28 cellular contexts compared by ENCODE assay signal in genomic region chr4:20487852-20488251, GRCh38.
DNase-seq lines count a peak whose midpoint lies in the region; ATAC-seq and TF ChIP-seq lines count a peak whose summit lies in the region.
"Had no signal": no experiment of that assay in that cellular context is flagged by ENCODE, and none has a peak within 500 bp of the region (broad histone marks: within the 10 kb centered on the region; RNA-seq: fewer than 3 reads in every experiment).

No MANE protein-coding gene starts in this region.

- H3K27ac Mint-ChIP-seq in effector memory CD8-positive, alpha-beta T cell = no peak overlapping the region
- H3K27ac Mint-ChIP-seq: activated CD4-positive, alpha-beta T cell treated with anti-CD3 and anti-CD28 coated beads for 36 hours had no signal

- no peak overlapping the region for H3K4me2 ChIP-seq in SK-N-SH
- H3K4me2 ChIP-seq: A549; BLaER1 treated with 17β-estradiol and CSF1 and Interleukin-3, amounts not matched to agents 10 nM and 100 nM had no signal

- POLR2A ChIA-PET in SK-N-SH (lab: Yijun Ruan, JAX) = no interaction called here

- no peak overlapping the region for H3K9ac ChIP-seq in SK-N-SH
- H3K9ac ChIP-seq: BLaER1 treated with 17β-estradiol and CSF1 and Interleukin-3, amounts not matched to agents 10 nM and 100 nM had no signal

- H3F3A ChIP-seq in SK-N-SH (replicated peaks; ENCODE audit: insufficient read depth) = peaks cover 18% of the 10 kb centered on the region

- intact Hi-C loops in left ventricle myocardium inferior (cut with micrococcal nuclease) = no loop called here
- intact Hi-C loops in lower lobe of right lung (cut with DNase I) = no loop called here

- H3K9me3 Mint-ChIP-seq in effector memory CD8-positive, alpha-beta T cell = peaks cover 0 to 6% of the 10 kb centered on the region in 2 donors

- H3K4me3 Mint-ChIP-seq in effector memory CD8-positive, alpha-beta T cell = no peak overlapping the region
- H3K4me3 Mint-ChIP-seq: activated CD4-positive, alpha-beta T cell treated with anti-CD3 and anti-CD28 coated beads for 36 hours had no signal

- TF ChIP-seq EP300 in SK-N-SH (IDR thresholded peaks at IDR 0.05; ENCODE audit: borderline replicate concordance in 1 of 2, low read depth in 1 of 2, low read length in 1 of 2) = no peak; a peak in 2 of 4 replicates

- H3K27ac ChIP-seq in cardiac muscle cell = peak overlapping the region; percentile 14
- H3K27ac ChIP-seq in left ventricle myocardium inferior (replicated peaks) = no peak overlapping the region
- peak overlapping the region; percentile 23 to 28; a peak in 3 of 4 replicates for H3K27ac ChIP-seq in SK-N-SH (ENCODE audit: low read depth in 2 of 2, low read length in 1 of 2)
- H3K27ac ChIP-seq in lower lobe of right lung = no peak overlapping the region
- H3K27ac ChIP-seq: A549; adrenal gland; BLaER1 treated with 17β-estradiol and CSF1 and Interleukin-3, amounts not matched to agents 10 nM and 100 nM; breast epithelium; neutrophil; prostate gland; SK-N-MC; skin epidermis; transverse colon had no signal

- H3K27me3 Mint-ChIP-seq in effector memory CD8-positive, alpha-beta T cell = no peaks in the 10 kb centered on the region
- H3K27me3 Mint-ChIP-seq: activated CD4-positive, alpha-beta T cell treated with anti-CD3 and anti-CD28 coated beads for 36 hours had no signal

- ATAC-seq in GM21717 (IDR thresholded peaks at IDR 0.05; ENCODE audit: unreplicated experiment) (no peak), lower lobe of right lung (no peak), HG02763 (IDR thresholded peaks at IDR 0.05; ENCODE audit: unreplicated experiment) (no peak)
- no peak for ATAC-seq in effector memory CD8-positive, alpha-beta T cell (replicated peaks)
- ATAC-seq: A549; activated CD4-positive, alpha-beta T cell treated with anti-CD3 and anti-CD28 coated beads for 36 hours; esophagus mucosa had no signal

- no peak for TF ChIP-seq CTCF in cardiac muscle cell (IDR thresholded peaks at IDR 0.05; ENCODE audit: low read depth, low read length)
- no peak for TF ChIP-seq CTCF in left ventricle myocardium inferior (IDR thresholded peaks at IDR 0.05; ENCODE audit: borderline replicate concordance)
- TF ChIP-seq CTCF in SK-N-SH (IDR thresholded peaks at IDR 0.05) = no peak
- TF ChIP-seq CTCF in lower lobe of right lung (IDR thresholded peaks at IDR 0.05) = no peak

- no peak for TF ChIP-seq RAD21 in SK-N-SH (IDR thresholded peaks at IDR 0.05; ENCODE audit: low read length)

- H3K9me3 ChIP-seq in cardiac muscle cell (ENCODE audit: low read depth) (no peaks in the 10 kb centered on the region), left ventricle myocardium inferior (replicated peaks) (no peaks in the 10 kb centered on the region), SK-N-SH (no peaks in the 10 kb centered on the region), lower lobe of right lung (no peaks in the 10 kb centered on the region)
- H3K9me3 ChIP-seq: A549; adrenal gland; BLaER1 treated with 17β-estradiol and CSF1 and Interleukin-3, amounts not matched to agents 10 nM and 100 nM; breast epithelium; neutrophil; prostate gland; transverse colon had no signal

- no peaks in the 10 kb centered on the region for H3K79me2 ChIP-seq in SK-N-SH (ENCODE audit: insufficient read depth)

- no peaks in the 10 kb centered on the region for H4K20me1 ChIP-seq in SK-N-SH (ENCODE audit: insufficient read depth)
- H4K20me1 ChIP-seq: BLaER1 treated with 17β-estradiol and CSF1 and Interleukin-3, amounts not matched to agents 10 nM and 100 nM had no signal

- no peaks in the 10 kb centered on the region for H3K4me1 Mint-ChIP-seq in effector memory CD8-positive, alpha-beta T cell (ENCODE audit: low read depth in 2 of 2)
- H3K4me1 Mint-ChIP-seq: activated CD4-positive, alpha-beta T cell treated with anti-CD3 and anti-CD28 coated beads for 36 hours had no signal

- 45% methylated on average over 1 of the region's 1 CpG for WGBS in SK-N-SH (ENCODE audit: low lambda C conversion rate)

- CTCF ChIA-PET in SK-N-SH (lab: Yijun Ruan, JAX) = interaction anchor here (1.4 to 1.6 kb wide), 2 partner anchors 54 to 57 kb away, joined by 4 read pairs; no protein-coding TSS in a partner anchor

- H3K4me3 ChIP-seq in cardiac muscle cell (no peak overlapping the region), left ventricle myocardium inferior (no peak overlapping the region), SK-N-SH (ENCODE audit: low read depth in 2 of 2, low read length in 1 of 2) (no peak overlapping the region), lower lobe of right lung (no peak overlapping the region)
- H3K4me3 ChIP-seq: A549; adrenal gland; BLaER1 treated with 17β-estradiol and CSF1 and Interleukin-3, amounts not matched to agents 10 nM and 100 nM; breast epithelium; prostate gland; SK-N-MC; skin epidermis; transverse colon had no signal

- DNase-seq in cardiac muscle cell (ENCODE audit: low read depth in 1 of 2, low spot score in 1 of 2) (no peak), left ventricle myocardium inferior (no peak), SK-N-SH (no peak), glomerular visceral epithelial cell (ENCODE audit: extremely low spot score) (peak; percentile 3), lower lobe of right lung (no peak)
- no peak for DNase-seq in effector memory CD8-positive, alpha-beta T cell
- DNase-seq: activated CD4-positive, alpha-beta T cell treated with anti-CD3 and anti-CD28 coated beads for 36 hours; adrenal gland; COR-L47; DND-41; head of caudate nucleus; KBM-7; kidney glomerular epithelial cell; NCI-H1694 treated with DMSO at 0.1 percent for 48 hours; NCI-H69; RPMI8226; T-helper 2 cell; transverse colon had no signal

- peaks cover 21% of the 10 kb centered on the region for H3K36me3 ChIP-seq in cardiac muscle cell
- H3K36me3 ChIP-seq in left ventricle myocardium inferior = no peaks in the 10 kb centered on the region
- H3K36me3 ChIP-seq in SK-N-SH (replicated peaks in 1 of 2; ENCODE audit: control insufficient read depth in 1 of 2, insufficient read depth in 2 of 2, low read length in 1 of 2) = peaks cover 16 to 44% of the 10 kb centered on the region in 2 experiments
- H3K36me3 ChIP-seq in lower lobe of right lung = no peaks in the 10 kb centered on the region
- H3K36me3 ChIP-seq: adrenal gland; BLaER1 treated with 17β-estradiol and CSF1 and Interleukin-3, amounts not matched to agents 10 nM and 100 nM; breast epithelium; neutrophil; prostate gland; transverse colon had no signal

- H3K4me1 ChIP-seq in cardiac muscle cell (ENCODE audit: low read depth) (peaks cover 7% of the 10 kb centered on the region), left ventricle myocardium inferior (no peaks in the 10 kb centered on the region), SK-N-SH (ENCODE audit: control insufficient read depth in 1 of 2, insufficient read depth in 2 of 2, low read depth in 1 of 2, low read length in 1 of 2) (peaks cover 2 to 14% of the 10 kb centered on the region in 2 experiments), lower lobe of right lung (no peaks in the 10 kb centered on the region)
- H3K4me1 ChIP-seq: A549, breast epithelium, prostate gland had no signal

- H2AFZ ChIP-seq in SK-N-SH (ENCODE audit: low read depth) = no peak overlapping the region

- H3K27me3 ChIP-seq in cardiac muscle cell = no peaks in the 10 kb centered on the region
- no peaks in the 10 kb centered on the region for H3K27me3 ChIP-seq in left ventricle myocardium inferior (ENCODE audit: low read depth)
- H3K27me3 ChIP-seq in SK-N-SH (ENCODE audit: insufficient read depth) = no peaks in the 10 kb centered on the region
- H3K27me3 ChIP-seq in lower lobe of right lung (ENCODE audit: low read depth) = no peaks in the 10 kb centered on the region
- H3K27me3 ChIP-seq: adrenal gland; BLaER1 treated with 17β-estradiol and CSF1 and Interleukin-3, amounts not matched to agents 10 nM and 100 nM; breast epithelium; neutrophil; transverse colon had no signal

- no peaks in the 10 kb centered on the region for H3K36me3 Mint-ChIP-seq in effector memory CD8-positive, alpha-beta T cell (ENCODE audit: insufficient read depth)

- H3K9me2 ChIP-seq in SK-N-SH = no peaks in the 10 kb centered on the region

TF ChIP-seq in SK-N-SH, 30 proteins besides CTCF, POLR2A, EP300 and RAD21 (continues in another document):
- TF ChIP-seq, protein P1, sequence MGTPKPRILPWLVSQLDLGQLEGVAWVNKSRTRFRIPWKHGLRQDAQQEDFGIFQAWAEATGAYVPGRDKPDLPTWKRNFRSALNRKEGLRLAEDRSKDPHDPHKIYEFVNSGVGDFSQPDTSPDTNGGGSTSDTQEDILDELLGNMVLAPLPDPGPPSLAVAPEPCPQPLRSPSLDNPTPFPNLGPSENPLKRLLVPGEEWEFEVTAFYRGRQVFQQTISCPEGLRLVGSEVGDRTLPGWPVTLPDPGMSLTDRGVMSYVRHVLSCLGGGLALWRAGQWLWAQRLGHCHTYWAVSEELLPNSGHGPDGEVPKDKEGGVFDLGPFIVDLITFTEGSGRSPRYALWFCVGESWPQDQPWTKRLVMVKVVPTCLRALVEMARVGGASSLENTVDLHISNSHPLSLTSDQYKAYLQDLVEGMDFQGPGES (IDR thresholded peaks at IDR 0.05; ENCODE audit: low read depth, low read length) = no peak
- TF ChIP-seq YY1 (IDR thresholded peaks at IDR 0.05; ENCODE audit: low read depth) (no peak), MEF2A (IDR thresholded peaks at IDR 0.05; ENCODE audit: borderline replicate concordance, low read depth) (no peak), SIN3A (IDR thresholded peaks at IDR 0.05; ENCODE audit: borderline replicate concordance, low read depth, low read length) (no peak), POLR2AphosphoS5 (IDR thresholded peaks at IDR 0.05; ENCODE audit: low read depth, low read length) (peak; percentile 22; the same call in 1 of the 2 replicates), FOSL2 (IDR thresholded peaks at IDR 0.05; ENCODE audit: borderline replicate concordance, low read depth) (no peak), SMC3 (IDR thresholded peaks at IDR 0.05; ENCODE audit: low read depth, low read length) (no peak), USF1 (IDR thresholded peaks at IDR 0.05; ENCODE audit: borderline replicate concordance, low read depth) (no peak)

Comparison
In these comparisons a context has a peak if more than half of its experiments do, and no peak if none do; other contexts are left out.
1. H3K27ac ChIP-seq: peak in cardiac muscle cell (single experiment) and SK-N-SH (2 of 2); none in left ventricle myocardium inferior (single experiment) and lower lobe of right lung (single experiment).